1 cellular context compared by ENCODE assay signal in the genomic region with DNA sequence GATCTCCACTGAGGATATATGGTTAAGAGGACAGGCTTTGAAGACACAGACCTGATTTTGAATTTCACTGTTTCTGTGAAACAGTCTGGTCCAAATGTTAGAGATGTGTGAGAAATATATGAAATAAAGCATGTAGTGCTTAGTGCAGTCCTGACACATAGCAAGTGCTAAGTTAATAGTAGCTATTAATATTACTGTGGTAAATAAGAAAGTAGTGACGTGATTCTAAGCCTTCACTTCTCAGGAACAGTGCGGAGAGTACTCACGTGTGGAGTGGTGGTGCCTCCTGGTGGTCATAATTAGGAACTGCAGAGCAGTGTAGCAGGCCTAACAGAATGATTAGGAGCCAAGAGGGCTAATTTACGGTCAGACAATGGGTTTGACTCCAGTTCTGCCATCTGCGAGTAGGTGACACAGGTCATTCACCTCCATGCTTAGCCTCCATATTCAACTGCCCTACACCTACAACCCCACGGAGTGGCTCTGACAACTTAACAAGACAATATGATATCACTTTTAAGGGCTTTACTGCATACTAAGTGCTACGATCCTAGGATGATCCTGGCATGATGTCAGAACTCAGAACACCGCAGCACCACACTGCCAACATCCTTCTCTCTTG.
TF ChIP-seq lines count a peak whose summit lies in the region.

No MANE protein-coding gene starts in this region.

TF ChIP-seq in HEK293, 187 proteins besides CTCF, POLR2A, EP300 and RAD21 (continued from another document):
- no peak for TF ChIP-seq ZSCAN18 (tag by site-specific recombination; IDR thresholded peaks at IDR 0.05)
- TF ChIP-seq ZIC2 (tag by site-specific recombination; IDR thresholded peaks at IDR 0.05) = no peak
- TF ChIP-seq, protein P1, sequence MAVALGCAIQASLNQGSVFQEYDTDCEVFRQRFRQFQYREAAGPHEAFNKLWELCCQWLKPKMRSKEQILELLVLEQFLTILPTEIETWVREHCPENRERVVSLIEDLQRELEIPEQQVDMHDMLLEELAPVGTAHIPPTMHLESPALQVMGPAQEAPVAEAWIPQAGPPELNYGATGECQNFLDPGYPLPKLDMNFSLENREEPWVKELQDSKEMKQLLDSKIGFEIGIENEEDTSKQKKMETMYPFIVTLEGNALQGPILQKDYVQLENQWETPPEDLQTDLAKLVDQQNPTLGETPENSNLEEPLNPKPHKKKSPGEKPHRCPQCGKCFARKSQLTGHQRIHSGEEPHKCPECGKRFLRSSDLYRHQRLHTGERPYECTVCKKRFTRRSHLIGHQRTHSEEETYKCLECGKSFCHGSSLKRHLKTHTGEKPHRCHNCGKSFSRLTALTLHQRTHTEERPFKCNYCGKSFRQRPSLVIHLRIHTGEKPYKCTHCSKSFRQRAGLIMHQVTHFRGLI (tag by site-specific recombination; IDR thresholded peaks at IDR 0.05) = no peak
- peak; percentile 42; the same call in 1 of the 2 replicates for TF ChIP-seq SP7 (tag by site-specific recombination; IDR thresholded peaks at IDR 0.05)
- TF ChIP-seq ZBTB21 (tag by site-specific recombination; IDR thresholded peaks at IDR 0.05) = 0 out of 2 replicates have a peak, but pooled peaks have one; percentile 18
- TF ChIP-seq ZNF48 (tag by site-specific recombination; IDR thresholded peaks at IDR 0.05) = no peak
- TF ChIP-seq, protein P2, sequence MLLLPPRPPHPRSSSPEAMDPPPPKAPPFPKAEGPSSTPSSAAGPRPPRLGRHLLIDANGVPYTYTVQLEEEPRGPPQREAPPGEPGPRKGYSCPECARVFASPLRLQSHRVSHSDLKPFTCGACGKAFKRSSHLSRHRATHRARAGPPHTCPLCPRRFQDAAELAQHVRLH (tag by site-specific recombination; IDR thresholded peaks at IDR 0.05) = no peak
- no peak for TF ChIP-seq ZNF211 (tag by site-specific recombination; IDR thresholded peaks at IDR 0.05; ENCODE audit: low read depth)
- TF ChIP-seq, protein P3, sequence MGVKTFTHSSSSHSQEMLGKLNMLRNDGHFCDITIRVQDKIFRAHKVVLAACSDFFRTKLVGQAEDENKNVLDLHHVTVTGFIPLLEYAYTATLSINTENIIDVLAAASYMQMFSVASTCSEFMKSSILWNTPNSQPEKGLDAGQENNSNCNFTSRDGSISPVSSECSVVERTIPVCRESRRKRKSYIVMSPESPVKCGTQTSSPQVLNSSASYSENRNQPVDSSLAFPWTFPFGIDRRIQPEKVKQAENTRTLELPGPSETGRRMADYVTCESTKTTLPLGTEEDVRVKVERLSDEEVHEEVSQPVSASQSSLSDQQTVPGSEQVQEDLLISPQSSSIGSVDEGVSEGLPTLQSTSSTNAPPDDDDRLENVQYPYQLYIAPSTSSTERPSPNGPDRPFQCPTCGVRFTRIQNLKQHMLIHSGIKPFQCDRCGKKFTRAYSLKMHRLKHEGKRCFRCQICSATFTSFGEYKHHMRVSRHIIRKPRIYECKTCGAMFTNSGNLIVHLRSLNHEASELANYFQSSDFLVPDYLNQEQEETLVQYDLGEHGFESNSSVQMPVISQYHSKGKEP (tag by site-specific recombination; IDR thresholded peaks at IDR 0.05) = no peak
- TF ChIP-seq ZNF280C (tag by site-specific recombination; IDR thresholded peaks at IDR 0.05) = no peak
- TF ChIP-seq ZEB2 (tag by site-specific recombination; IDR thresholded peaks at IDR 0.05) = no peak
- peak; percentile 78 for TF ChIP-seq ATF2 (tag by site-specific recombination; IDR thresholded peaks at IDR 0.05; ENCODE audit: low read depth)
- no peak for TF ChIP-seq ZNF175 (tag by site-specific recombination; IDR thresholded peaks at IDR 0.05)
- peak; percentile 78 for TF ChIP-seq ZBTB17 (tag by site-specific recombination; IDR thresholded peaks at IDR 0.05)
- TF ChIP-seq, protein P4, sequence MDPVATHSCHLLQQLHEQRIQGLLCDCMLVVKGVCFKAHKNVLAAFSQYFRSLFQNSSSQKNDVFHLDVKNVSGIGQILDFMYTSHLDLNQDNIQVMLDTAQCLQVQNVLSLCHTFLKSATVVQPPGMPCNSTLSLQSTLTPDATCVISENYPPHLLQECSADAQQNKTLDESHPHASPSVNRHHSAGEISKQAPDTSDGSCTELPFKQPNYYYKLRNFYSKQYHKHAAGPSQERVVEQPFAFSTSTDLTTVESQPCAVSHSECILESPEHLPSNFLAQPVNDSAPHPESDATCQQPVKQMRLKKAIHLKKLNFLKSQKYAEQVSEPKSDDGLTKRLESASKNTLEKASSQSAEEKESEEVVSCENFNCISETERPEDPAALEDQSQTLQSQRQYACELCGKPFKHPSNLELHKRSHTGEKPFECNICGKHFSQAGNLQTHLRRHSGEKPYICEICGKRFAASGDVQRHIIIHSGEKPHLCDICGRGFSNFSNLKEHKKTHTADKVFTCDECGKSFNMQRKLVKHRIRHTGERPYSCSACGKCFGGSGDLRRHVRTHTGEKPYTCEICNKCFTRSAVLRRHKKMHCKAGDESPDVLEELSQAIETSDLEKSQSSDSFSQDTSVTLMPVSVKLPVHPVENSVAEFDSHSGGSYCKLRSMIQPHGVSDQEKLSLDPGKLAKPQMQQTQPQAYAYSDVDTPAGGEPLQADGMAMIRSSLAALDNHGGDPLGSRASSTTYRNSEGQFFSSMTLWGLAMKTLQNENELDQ (tag by site-specific recombination; IDR thresholded peaks at IDR 0.05; ENCODE audit: low read depth) = no peak
- no peak for TF ChIP-seq EGR2 (tag by site-specific recombination; IDR thresholded peaks at IDR 0.05; ENCODE audit: low read depth)
